8 cellular contexts compared by ENCODE assay signal in the genomic region with DNA sequence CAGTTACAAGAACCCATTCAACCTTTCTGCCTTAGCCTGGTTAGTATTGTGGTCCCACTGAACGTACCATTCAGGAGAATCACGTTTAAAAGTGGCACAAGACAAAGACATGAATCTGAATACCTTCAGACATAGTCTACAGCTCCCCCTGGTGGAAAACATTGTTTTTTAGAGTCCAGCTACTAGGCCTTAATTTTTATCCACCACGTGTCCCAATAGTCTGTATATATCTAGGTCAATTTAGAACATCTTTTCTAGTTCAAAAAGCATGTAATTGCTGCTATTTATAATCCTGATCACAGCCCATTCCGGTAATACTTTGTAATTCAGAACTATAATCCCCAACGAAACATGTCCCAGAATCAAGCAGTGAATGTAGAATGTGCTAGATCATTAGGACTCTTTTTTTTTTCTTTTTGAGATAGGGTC. TPM values are rescaled to one million over a fixed set of nuclear protein-coding genes. Genes with fewer than 3 reads are reported as not detected.
DNase-seq lines count a peak whose midpoint lies in the region; ATAC-seq and TF ChIP-seq lines count a peak whose summit lies in the region.

No MANE protein-coding gene starts in this region.

- peak overlapping the region in 7 of 8 donors; percentile 2 to 89 (median 79) for H3K27ac Mint-ChIP-seq in CD8-positive, alpha-beta memory T cell

- no peak overlapping the region for H3K23ac ChIP-seq in neuronal stem cell (ENCODE audit: low read depth, low read length, poor library complexity)

- H3K27me3 ChIP-seq in CD8-positive, alpha-beta memory T cell (ENCODE audit: insufficient read depth, low read length, poor library complexity, severe bottlenecking) = peaks cover 1% of the 10 kb centered on the region
- peaks cover 0 to 5% (median 2%) of the 10 kb centered on the region in 3 experiments for H3K27me3 ChIP-seq in neuronal stem cell (ENCODE audit: control insufficient read depth in 3 of 3, insufficient read depth in 3 of 3, low read depth in 1 of 3, low read length in 3 of 3)

- no peak overlapping the region for H2BK15ac ChIP-seq in neuronal stem cell (ENCODE audit: low read length)

- no peaks in the 10 kb centered on the region for H3K36me3 ChIP-seq in CD8-positive, alpha-beta memory T cell (ENCODE audit: insufficient read depth, low read length)
- no peaks in the 10 kb centered on the region for H3K36me3 ChIP-seq in neuronal stem cell (replicated peaks in 1 of 2; ENCODE audit: control insufficient read depth in 2 of 2, insufficient read depth in 2 of 2, low read length in 2 of 2)

- peak; percentile 61 for TF ChIP-seq CTCF in fibroblast of mammary gland (conservative IDR thresholded peaks at IDR 0.05; ENCODE audit: control insufficient read depth, insufficient read depth, low read depth, low read length)

- H2BK5ac ChIP-seq in neuronal stem cell (ENCODE audit: low read length) = no peak overlapping the region

- no peak overlapping the region for H4K8ac ChIP-seq in neuronal stem cell (ENCODE audit: low read depth, low read length)

- WGBS in neuronal stem cell (ENCODE audit: extremely low coverage in 2 of 2, insufficient read length in 2 of 2, insufficient replicate concordance in 1 of 2), 2 donors = no CpG with 5 or more reads among the region's 5 CpGs

- no peak overlapping the region for H2BK12ac ChIP-seq in neuronal stem cell (ENCODE audit: low read length)

- no peak overlapping the region for H2AK5ac ChIP-seq in neuronal stem cell (ENCODE audit: low read depth, low read length)

- no peaks in the 10 kb centered on the region for H3K9me3 Mint-ChIP-seq in CD8-positive, alpha-beta memory T cell

- peak overlapping the region; percentile 64 for H2AFZ ChIP-seq in neuronal stem cell (ENCODE audit: low read length)

- no peak overlapping the region for H3K4me2 ChIP-seq in neuronal stem cell (ENCODE audit: insufficient read depth, low read length, poor library complexity, severe bottlenecking)

- POLR2A ChIA-PET in CD8-positive, alpha-beta memory T cell (lab: Charles Lee) = interaction anchor here (0.6 to 1.0 kb wide), 2 partner anchors 76 to 131 kb away, joined by 3 to 5 read pairs; a partner anchor contains a TSS

- peak overlapping the region; percentile 22 to 88 (median 75) for H3K4me3 Mint-ChIP-seq in CD8-positive, alpha-beta memory T cell

- no peak overlapping the region for H3K27ac ChIP-seq in CD8-positive, alpha-beta memory T cell (ENCODE audit: low read depth, low read length)
- no peak overlapping the region for H3K27ac ChIP-seq in neuronal stem cell (replicated peaks; ENCODE audit: low read length)

- H3K4me1 ChIP-seq in CD8-positive, alpha-beta memory T cell (ENCODE audit: insufficient read depth, low read length) = peaks cover 14% of the 10 kb centered on the region
- H3K4me1 ChIP-seq in neuronal stem cell (ENCODE audit: control insufficient read depth in 2 of 2, insufficient read depth in 1 of 2, low read depth in 1 of 2, low read length in 2 of 2) = peaks cover 0 to 2% of the 10 kb centered on the region in 2 donors

- H3K14ac ChIP-seq in neuronal stem cell (ENCODE audit: low read length) = no peak overlapping the region

- H3K4ac ChIP-seq in neuronal stem cell (ENCODE audit: low read length) = no peak overlapping the region

- no peak overlapping the region for H3K18ac ChIP-seq in neuronal stem cell (ENCODE audit: low read length)

- ATAC-seq in GM18907 (IDR thresholded peaks at IDR 0.05; ENCODE audit: unreplicated experiment) = no peak

- CTCF ChIA-PET in CD8-positive, alpha-beta memory T cell (lab: Charles Lee) = interaction anchor here (1.0 to 7.7 kb wide), 16 partner anchors 8 to 245 kb away, joined by 3 to 180 read pairs (median 7); a partner anchor contains a TSS

- no peak overlapping the region for H3K4me3 ChIP-seq in CD8-positive, alpha-beta memory T cell (ENCODE audit: low read length)
- H3K4me3 ChIP-seq in fibroblast of mammary gland (ENCODE audit: control insufficient read depth, low read depth, low read length) (no peak overlapping the region), neuronal stem cell (ENCODE audit: low read length in 2 of 2) (no peak overlapping the region)

- no peak overlapping the region for H2BK120ac ChIP-seq in neuronal stem cell (ENCODE audit: low read depth, low read length)

- no peak overlapping the region for H4K91ac ChIP-seq in neuronal stem cell (ENCODE audit: low read depth, low read length, poor library complexity)

- peak in 3 of 5 donors; percentile 36 to 77 (median 71) for DNase-seq in CD8-positive, alpha-beta memory T cell
- peak; percentile 21 for DNase-seq in HK-2 (ENCODE audit: unreplicated experiment)
- DNase-seq in NCI-H526 treated with DMSO at 0.1 percent for 48 hours (lab: John Stamatoyannopoulos, UW) = peak; percentile 46
- DNase-seq in activated CD8-positive, alpha-beta memory T cell treated with anti-CD3 and anti-CD28 coated beads, Interleukin-2, amount 50 U/mL, for 1 hour (ENCODE audit: extremely low read depth) = peak; percentile 33
- peak; percentile 91 for DNase-seq in fibroblast of mammary gland (ENCODE audit: low read depth)
- DNase-seq in neuronal stem cell (ENCODE audit: low spot score) = peak; percentile 74
- no peak for DNase-seq in posterior vena cava (ENCODE audit: low spot score)

- H3K4me1 Mint-ChIP-seq in CD8-positive, alpha-beta memory T cell = peaks cover 18 to 26% (median 25%) of the 10 kb centered on the region in 3 donors

- H3K9ac ChIP-seq in neuronal stem cell (ENCODE audit: low read depth, low read length, poor library complexity) = no peak overlapping the region

- intact Hi-C loops in posterior vena cava (cut with DNase I) = loop anchor here (5.0 to 10.0 kb wide), 2 partner anchors 126 to 164 kb away; no protein-coding TSS in a partner anchor

- no peaks in the 10 kb centered on the region for H3K36me3 Mint-ChIP-seq in CD8-positive, alpha-beta memory T cell

- H3K27me3 Mint-ChIP-seq in CD8-positive, alpha-beta memory T cell = peaks cover 0 to 10% of the 10 kb centered on the region in 2 donors

- H3K9me3 ChIP-seq in CD8-positive, alpha-beta memory T cell (ENCODE audit: low read length) = no peaks in the 10 kb centered on the region
- H3K9me3 ChIP-seq in neuronal stem cell (replicated peaks in 1 of 2; ENCODE audit: control insufficient read depth in 2 of 2, insufficient read depth in 1 of 2, low read depth in 1 of 2, low read length in 2 of 2) = no peaks in the 10 kb centered on the region

- no peaks in the 10 kb centered on the region for H3K79me1 ChIP-seq in neuronal stem cell (ENCODE audit: low read depth, low read length)

RNA-seq across cellular contexts. Expression of a gene that starts 13.7 kb away (rescaled TPM):
- total RNA-seq in CD8-positive, alpha-beta memory T cell = not detected
- polyA plus RNA-seq in CD8-positive, alpha-beta memory T cell = 0.22 TPM
- polyA plus RNA-seq in neuronal stem cell (2013, experiment 1 of 2) = 0.14 TPM
- polyA plus RNA-seq in neuronal stem cell (2013, experiment 2 of 2) = 0.19 TPM
- not detected for total RNA-seq in posterior vena cava

RNA-seq across cellular contexts. Expression of a gene that starts 50.1 kb away (rescaled TPM):
- total RNA-seq in CD8-positive, alpha-beta memory T cell = not detected
- not detected for polyA plus RNA-seq in CD8-positive, alpha-beta memory T cell
- not detected for polyA plus RNA-seq in neuronal stem cell (2013, experiment 1 of 2)
- polyA plus RNA-seq in neuronal stem cell (2013, experiment 2 of 2) = not detected
- 1 to 10 TPM in 1 of 2 donors, under 1 TPM in 1; 0.48 to 3.3 TPM for total RNA-seq in posterior vena cava

RNA-seq across cellular contexts. Expression of a gene that starts 56.8 kb away (rescaled TPM):
- 10 to 100 TPM; 44.3 to 46.8 TPM for total RNA-seq in CD8-positive, alpha-beta memory T cell
- polyA plus RNA-seq in CD8-positive, alpha-beta memory T cell = 12.0 TPM
- polyA plus RNA-seq in neuronal stem cell (2013, experiment 1 of 2) = 43.2 TPM
- 42.1 TPM for polyA plus RNA-seq in neuronal stem cell (2013, experiment 2 of 2)
- total RNA-seq in posterior vena cava = 10 to 100 TPM; 14.7 to 15.2 TPM

RNA-seq across cellular contexts. Expression of a gene that starts 57.0 kb away (rescaled TPM):
- total RNA-seq in CD8-positive, alpha-beta memory T cell = 100 to 1,000 TPM; 158 TPM
- polyA plus RNA-seq in CD8-positive, alpha-beta memory T cell = 272 TPM
- 160 TPM for polyA plus RNA-seq in neuronal stem cell (2013, experiment 1 of 2)
- polyA plus RNA-seq in neuronal stem cell (2013, experiment 2 of 2) = 156 TPM
- total RNA-seq in posterior vena cava = 10 to 100 TPM; 53.7 to 72.7 TPM

RNA-seq across cellular contexts. Expression of a gene that starts 59.1 kb away (rescaled TPM):
- 1 to 10 TPM; 5.6 to 6.7 TPM for total RNA-seq in CD8-positive, alpha-beta memory T cell
- not detected for polyA plus RNA-seq in CD8-positive, alpha-beta memory T cell
- polyA plus RNA-seq in neuronal stem cell (2013, experiment 1 of 2) = 14.9 TPM
- 15.4 TPM for polyA plus RNA-seq in neuronal stem cell (2013, experiment 2 of 2)
- total RNA-seq in posterior vena cava = 1 to 10 TPM; 1.2 to 2.2 TPM
